1 cellular context compared by ENCODE assay signal in genomic region chr11:121808096-121808495, GRCh38.
TF ChIP-seq lines count a peak whose summit lies in the region.

No MANE protein-coding gene starts in this region.

TF ChIP-seq in WTC11, 78 proteins besides CTCF, POLR2A, EP300 and RAD21 (continued from another document):
- TF ChIP-seq ZNF281 (CRISPR knock-in tag; IDR thresholded peaks at IDR 0.05): no peak
- TF ChIP-seq E2F5 (CRISPR knock-in tag; IDR thresholded peaks at IDR 0.05): no peak
- TF ChIP-seq FOXP1 (CRISPR knock-in tag; IDR thresholded peaks at IDR 0.05; ENCODE audit: borderline replicate concordance): no peak
- no peak for TF ChIP-seq TEAD1 (CRISPR knock-in tag; IDR thresholded peaks at IDR 0.05)
- TF ChIP-seq ZNF423 (CRISPR knock-in tag; IDR thresholded peaks at IDR 0.05): no peak
- no peak for TF ChIP-seq FOXK1 (CRISPR knock-in tag; IDR thresholded peaks at IDR 0.05)
- no peak for TF ChIP-seq NR1H2 (CRISPR knock-in tag; IDR thresholded peaks at IDR 0.05)
- no peak for TF ChIP-seq ARID4B (CRISPR knock-in tag; IDR thresholded peaks at IDR 0.05; ENCODE audit: borderline replicate concordance)
- TF ChIP-seq PRRX2 (CRISPR knock-in tag; IDR thresholded peaks at IDR 0.05): no peak
- no peak for TF ChIP-seq CBFB (CRISPR knock-in tag; IDR thresholded peaks at IDR 0.05; ENCODE audit: low read depth)
